7 cellular contexts compared by ENCODE assay signal in the genomic region with DNA sequence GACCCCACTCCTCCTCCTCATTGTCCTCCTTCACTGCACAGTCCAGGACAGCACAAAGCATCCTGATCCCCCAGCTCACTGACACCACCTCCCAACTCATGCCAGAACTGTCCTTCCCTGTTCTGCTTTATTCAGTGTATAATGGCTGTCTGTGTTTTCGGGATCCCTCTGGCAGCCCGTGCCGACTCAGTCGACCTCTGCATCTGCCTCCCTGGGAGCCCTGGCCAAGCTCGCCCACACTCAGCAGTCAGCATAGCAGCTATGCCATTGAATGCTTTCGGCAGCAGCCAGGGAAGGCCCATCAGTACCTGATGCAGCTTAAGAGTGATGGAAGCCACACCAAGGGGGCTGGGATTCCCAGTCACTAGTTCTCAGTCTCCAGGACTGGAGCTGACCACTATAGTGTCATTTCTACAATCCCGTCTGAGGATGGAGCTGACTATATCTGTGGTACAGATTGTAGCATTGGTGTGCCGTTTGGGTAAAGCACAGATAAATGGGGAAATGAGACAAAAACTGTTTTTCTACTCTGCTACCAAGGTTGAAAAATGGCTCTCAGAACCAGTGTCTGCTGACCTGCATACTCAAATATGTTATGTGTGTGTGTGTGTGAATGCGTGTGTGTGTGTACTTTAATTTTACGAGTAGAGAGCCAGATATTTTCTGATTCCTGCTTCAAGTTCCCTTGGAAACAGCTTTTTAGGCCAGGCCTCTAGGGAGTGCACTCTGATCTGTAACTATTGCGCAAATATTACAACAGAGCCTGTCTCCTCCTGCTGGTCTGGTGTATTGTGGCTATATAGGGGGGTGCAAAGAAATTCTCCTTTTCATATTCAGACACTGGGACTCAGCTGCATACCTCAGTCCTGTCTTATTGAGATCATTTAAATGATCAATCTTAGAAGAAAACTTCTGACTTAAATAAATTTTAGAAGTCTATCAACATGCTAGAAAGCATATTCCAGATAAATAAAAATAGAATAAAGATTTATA.
DNase-seq lines count a peak whose midpoint lies in the region; ATAC-seq and TF ChIP-seq lines count a peak whose summit lies in the region.

No MANE protein-coding gene starts in this region.

- H3K56ac ChIP-seq in IMR-90 (ENCODE audit: extremely low read depth, insufficient read depth, low read length), result no peak overlapping the region

- H2BK120ac ChIP-seq in IMR-90 (ENCODE audit: low read depth, low read length), result peak overlapping the region; percentile 17

- intact Hi-C loops in IMR-90 (cut with micrococcal nuclease) (loop anchor here (2.0 to 5.0 kb wide), 2 partner anchors 83 to 146 kb away; no protein-coding TSS in a partner anchor), left ventricle myocardium superior (cut with micrococcal nuclease) (no loop called here), testis (cut with DNase I; ENCODE audit: low total_unique reads) (no loop called here)

- no CpG with 5 or more reads among the region's 11 CpGs for WGBS in IMR-90 (ENCODE audit: extremely low coverage in 2 of 2, insufficient read length in 1 of 2), 2 experiments
- 33 to 51% methylated on average over 10 to 11 of the region's 11 CpGs for WGBS in testis, 2 donors

- TF ChIP-seq CTCF in IMR-90 (conservative IDR thresholded peaks at IDR 0.05; ENCODE audit: low read depth, low read length), result peak; percentile 38
- TF ChIP-seq CTCF in testis (IDR thresholded peaks at IDR 0.05), result peak; percentile 32 to 46 (median 33)

- in situ Hi-C loops in IMR-90 (cut with MboI; ENCODE audit: low sequenced_read_pairs), result no loop called here

- peak overlapping the region; percentile 60 for H2AK5ac ChIP-seq in IMR-90 (ENCODE audit: low read depth, low read length)

- H3K9ac ChIP-seq in IMR-90 (ENCODE audit: low read depth, low read length), result no peak overlapping the region

- no peak overlapping the region; the same call in 1 of the 2 replicates for H3K18ac ChIP-seq in IMR-90 (ENCODE audit: low read depth, low read length)

- no peak overlapping the region for H3K14ac ChIP-seq in IMR-90 (replicated peaks; ENCODE audit: low read depth, low read length)

- H2BK5ac ChIP-seq in IMR-90 (ENCODE audit: low read depth, low read length, poor library complexity, severe bottlenecking), result no peak overlapping the region

- peak overlapping the region; percentile 22; the same call in 1 of the 2 replicates for H3K4ac ChIP-seq in IMR-90 (ENCODE audit: low read depth, low read length)

- H4K8ac ChIP-seq in IMR-90 (ENCODE audit: low read depth in 2 of 2, low read length in 2 of 2), result no peak overlapping the region; a peak in 1 of 4 replicates

- H3K9me3 ChIP-seq in IMR-90 (ENCODE audit: control insufficient read depth, insufficient read depth, low read length) (no peaks in the 10 kb centered on the region), testis (no peaks in the 10 kb centered on the region)

- no peak overlapping the region for H3K4me2 ChIP-seq in IMR-90 (ENCODE audit: low read depth, low read length)

- H3K4me3 ChIP-seq in IMR-90 (ENCODE audit: insufficient read depth, low read depth, low read length) (no peak overlapping the region), testis (no peak overlapping the region)

- H3K79me1 ChIP-seq in IMR-90 (ENCODE audit: low read depth in 1 of 2, low read length in 2 of 2), result no peaks in the 10 kb centered on the region

- no peak overlapping the region for H2BK15ac ChIP-seq in IMR-90 (ENCODE audit: low read depth, low read length)

- POLR2A ChIA-PET in IMR-90 (lab: Charles Lee; ENCODE audit: unreplicated experiment), result no interaction called here

- no peak overlapping the region; the same call in 1 of the 2 replicates for H4K5ac ChIP-seq in IMR-90 (ENCODE audit: low read depth, low read length)

- no peak overlapping the region for H3K23ac ChIP-seq in IMR-90 (ENCODE audit: low read depth, low read length)

- peaks cover 35% of the 10 kb centered on the region for H3K27me3 ChIP-seq in IMR-90 (ENCODE audit: control insufficient read depth, insufficient read depth, low read length)
- no peaks in the 10 kb centered on the region for H3K27me3 ChIP-seq in testis

- H3K27ac ChIP-seq in IMR-90 (ENCODE audit: insufficient read depth, low read length) (no peak overlapping the region), testis (peak overlapping the region; percentile 64 to 75)

- peak; percentile 43 for DNase-seq in IMR-90
- peak; percentile 54 for DNase-seq in SKM-1 (lab: John Stamatoyannopoulos, UW; ENCODE audit: unreplicated experiment)
- DNase-seq in left ventricle myocardium superior, result peak; percentile 42
- DNase-seq in testis, result peak; percentile 70
- no peak for DNase-seq in mesenteric fat pad (ENCODE audit: low spot score)
- DNase-seq in activated CD4-positive, alpha-beta T cell treated with anti-CD3 and anti-CD28 coated beads for 4 hours, result no peak

- peak overlapping the region; percentile 31 for H2AK9ac ChIP-seq in IMR-90 (replicated peaks; ENCODE audit: low read depth, low read length, poor library complexity)

- no peaks in the 10 kb centered on the region; the same call in 1 of the 2 replicates for H3K4me1 ChIP-seq in IMR-90 (ENCODE audit: control insufficient read depth, insufficient read depth, low read length)
- H3K4me1 ChIP-seq in testis, result peaks cover 10% of the 10 kb centered on the region

- no peaks in the 10 kb centered on the region for H4K20me1 ChIP-seq in IMR-90 (ENCODE audit: insufficient read depth, low read length)

- no peaks in the 10 kb centered on the region for H3K9me1 ChIP-seq in IMR-90 (ENCODE audit: insufficient read depth, low read length)

- no peak overlapping the region for H4K91ac ChIP-seq in IMR-90 (ENCODE audit: insufficient read depth, low read depth, low read length)

- TF ChIP-seq POLR2A in IMR-90 (IDR thresholded peaks at IDR 0.05; ENCODE audit: low read depth, low read length) (no peak), testis (IDR thresholded peaks at IDR 0.05) (no peak)

- BruUV-seq in IMR-90 (replicated peaks; lab: Mats Ljungman, UMichigan), result no TSS peak

- peak; percentile 23; the same call in 1 of the 2 replicates for TF ChIP-seq RAD21 in IMR-90 (IDR thresholded peaks at IDR 0.05; ENCODE audit: low read length)

- 0 out of 2 replicates have a peak overlapping the region, but pooled peaks have one; percentile 25 for H2BK20ac ChIP-seq in IMR-90 (ENCODE audit: low read depth, low read length)

- CTCF ChIA-PET in IMR-90 (lab: Yijun Ruan, JAX), result interaction anchor here (0.6 to 2.7 kb wide), 12 partner anchors 9 to 253 kb away, joined by 3 to 12 read pairs (median 4); no protein-coding TSS in a partner anchor

- dilution Hi-C loops in IMR-90 (cut with HindIII; ENCODE audit: low sequenced_read_pairs, unreplicated experiment), result no loop called here

- H3K36me3 ChIP-seq in IMR-90 (ENCODE audit: control insufficient read depth, insufficient read depth, low read length) (no peaks in the 10 kb centered on the region), testis (ENCODE audit: low read depth, missing control alignments) (no peaks in the 10 kb centered on the region)

- H2AFZ ChIP-seq in IMR-90 (replicated peaks; ENCODE audit: low read length, poor library complexity), result peak overlapping the region; percentile 75

- peak; percentile 79 for ATAC-seq in IMR-90 (ENCODE audit: low read depth)
- ATAC-seq in left ventricle myocardium superior, result peak; percentile 98
- no peak for ATAC-seq in GM21825 (IDR thresholded peaks at IDR 0.05; ENCODE audit: unreplicated experiment)

TF ChIP-seq in IMR-90, 13 proteins besides CTCF, POLR2A, EP300 and RAD21:
- TF ChIP-seq SMC3 (IDR thresholded peaks at IDR 0.05; ENCODE audit: low read depth, low read length) (peak; percentile 31; the same call in 1 of the 2 replicates), RFX5 (IDR thresholded peaks at IDR 0.05; ENCODE audit: low read depth, low read length) (no peak), CEBPB (IDR thresholded peaks at IDR 0.05; ENCODE audit: low read depth, low read length) (peak; percentile 56; the same call in 1 of the 2 replicates), MAFK (IDR thresholded peaks at IDR 0.05; ENCODE audit: low read depth, low read length) (no peak)

Comparison
In these comparisons a context has a peak if more than half of its experiments do, and no peak if none do; other contexts are left out.
1. DNase-seq: peak in IMR-90 (single experiment), SKM-1 (single experiment), left ventricle myocardium superior (single experiment) and testis (single experiment); none in mesenteric fat pad (single experiment) and activated CD4-positive, alpha-beta T cell treated with anti-CD3 and anti-CD28 coated beads for 4 hours (0 of 2).